In genomic region chr7:70634610-70635068, GRCh38 we compare ENCODE assay signal across 16 cellular contexts.
DNase-seq lines count a peak whose midpoint lies in the region; ATAC-seq, FAIRE-seq and TF ChIP-seq lines count a peak whose summit lies in the region.
"Had no signal": no experiment of that assay in that cellular context is flagged by ENCODE, and none has a peak within 500 bp of the region (broad histone marks: within the 10 kb centered on the region; RNA-seq: fewer than 3 reads in every experiment).

No MANE protein-coding gene starts in this region.

- no peak overlapping the region for H3K14ac ChIP-seq in H1 (ENCODE audit: insufficient read length)

- H3K27me3 ChIP-seq in CD8-positive, alpha-beta T cell (ENCODE audit: insufficient read depth, low read length): no peaks in the 10 kb centered on the region
- H3K27me3 ChIP-seq in MG63 (no peaks in the 10 kb centered on the region), H1 (replicated peaks in 1 of 4; ENCODE audit: control insufficient read depth in 3 of 4, extremely low read depth in 1 of 4, insufficient read depth in 3 of 4, low read length in 3 of 4) (no peaks in the 10 kb centered on the region; a peak in 2 of 7 replicates), osteoblast (ENCODE audit: insufficient read depth, low read length) (no peaks in the 10 kb centered on the region)

- H2BK12ac ChIP-seq in H1 (ENCODE audit: low read depth, low read length): no peak overlapping the region; the same call in 1 of the 2 replicates

- H3K4ac ChIP-seq in H1 (replicated peaks; ENCODE audit: insufficient read length, low read depth, low read length): no peak overlapping the region

- no peak overlapping the region for H3K23ac ChIP-seq in H1 (ENCODE audit: insufficient read length)

- H3K36me3 Mint-ChIP-seq in CD8-positive, alpha-beta T cell: no peaks in the 10 kb centered on the region
- H3K36me3 Mint-ChIP-seq: activated naive CD4-positive, alpha-beta T cell treated with anti-CD3 and anti-CD28 coated beads, Interleukin-2, amount 50 U/mL, for 24 hours had no signal

- CTCF ChIA-PET in CD8-positive, alpha-beta T cell (lab: Charles Lee): interaction anchor here (0.7 kb wide), 1 partner anchor 15 kb away, joined by 3 read pairs; no protein-coding TSS in a partner anchor
- CTCF ChIA-PET in H1 (lab: Charles Lee; ENCODE audit: partially characterized antibody): interaction anchor here (1.0 to 1.7 kb wide), 3 partner anchors 12 to 38 kb away, joined by 3 to 5 read pairs (median 4); no protein-coding TSS in a partner anchor

- H3K56ac ChIP-seq in H1 (replicated peaks; ENCODE audit: insufficient read length, low read depth, low read length): no peak overlapping the region

- H4K91ac ChIP-seq in H1 (replicated peaks; ENCODE audit: insufficient read length, low read length): no peak overlapping the region

- no peak overlapping the region for H3K4me3 Mint-ChIP-seq in CD8-positive, alpha-beta T cell
- H3K4me3 Mint-ChIP-seq: activated CD4-positive, alpha-beta T cell treated with anti-CD3 and anti-CD28 coated beads, Interleukin-2, amount 10 ng/mL, durations not matched to agents 24 days and 14 days; activated naive CD4-positive, alpha-beta T cell treated with anti-CD3 and anti-CD28 coated beads, Interleukin-2, amount 50 U/mL, for 24 hours had no signal

- no peaks in the 10 kb centered on the region for H3K79me1 ChIP-seq in H1 (ENCODE audit: low read depth, low read length)

- H3K4me1 Mint-ChIP-seq in CD8-positive, alpha-beta T cell (ENCODE audit: low read depth): peaks cover 7% of the 10 kb centered on the region
- H3K4me1 Mint-ChIP-seq: activated CD4-positive, alpha-beta T cell treated with anti-CD3 and anti-CD28 coated beads, Interleukin-2, amount 10 ng/mL, durations not matched to agents 24 days and 14 days; activated naive CD4-positive, alpha-beta T cell treated with anti-CD3 and anti-CD28 coated beads, Interleukin-2, amount 50 U/mL, for 24 hours had no signal

- DNase-seq in CD8-positive, alpha-beta T cell: peak in 1 of 7 experiments; percentile 28
- DNase-seq in MG63: peak; percentile 35
- DNase-seq in H1 (ENCODE audit: low read depth in 1 of 2, low spot score in 2 of 2): no peak
- peak; percentile 96 for DNase-seq in osteoblast (ENCODE audit: insufficient read length, low spot score, missing footprints)
- DNase-seq in NCI-H2029 (lab: John Stamatoyannopoulos, UW): no peak
- no peak for DNase-seq in activated CD4-positive, alpha-beta T cell treated with anti-CD3 and anti-CD28 coated beads for 48 hours
- DNase-seq: activated CD4-positive, alpha-beta T cell treated with anti-CD3 and anti-CD28 coated beads, Interleukin-2, amount 10 ng/mL, durations not matched to agents 24 days and 14 days; KBM-7; NCI-H526; RPMI8226; stimulated activated CD4-positive, alpha-beta T cell treated with anti-CD3 and anti-CD28 coated beads, Interleukin-2, amount 100 ng/mL, for 48 hours; T-helper 2 cell had no signal

- no peaks in the 10 kb centered on the region for H3K9me3 ChIP-seq in CD8-positive, alpha-beta T cell (ENCODE audit: low read length)
- H3K9me3 ChIP-seq in MG63 (no peaks in the 10 kb centered on the region), H1 (ENCODE audit: insufficient read depth in 2 of 2, low read depth in 1 of 2, low read length in 1 of 2) (no peaks in the 10 kb centered on the region; a peak in 1 of 4 replicates), osteoblast (ENCODE audit: low read depth, low read length) (no peaks in the 10 kb centered on the region)

- no peak overlapping the region for H3K27ac ChIP-seq in CD8-positive, alpha-beta T cell (ENCODE audit: low read depth, low read length)
- H3K27ac ChIP-seq in H1 (ENCODE audit: low read depth, low read length): no peak overlapping the region
- H3K27ac ChIP-seq in osteoblast (ENCODE audit: low read depth, low read length): no peak overlapping the region

- POLR2A ChIA-PET in CD8-positive, alpha-beta T cell (lab: Charles Lee): no interaction called here
- POLR2A ChIA-PET in H1 (lab: Charles Lee; ENCODE audit: partially characterized antibody): no interaction called here

- H4K8ac ChIP-seq in H1 (ENCODE audit: extremely low read depth, insufficient read depth, low read length): no peak overlapping the region

- no peaks in the 10 kb centered on the region for H3K79me2 ChIP-seq in H1 (ENCODE audit: control insufficient read depth in 1 of 2, insufficient read depth in 2 of 2, low read length in 2 of 2)
- no peaks in the 10 kb centered on the region for H3K79me2 ChIP-seq in osteoblast (ENCODE audit: insufficient read depth, low read length)

- H3K4me2 ChIP-seq in H1 (ENCODE audit: insufficient read depth in 1 of 2, low read depth in 2 of 2, low read length in 2 of 2) (no peak overlapping the region), osteoblast (ENCODE audit: insufficient read depth, low read length) (peak overlapping the region; percentile 14)

- no peak for FAIRE-seq in H1 (lab: Jason Lieb, UNC)
- FAIRE-seq: colon, islet of Langerhans had no signal

- H4K5ac ChIP-seq in H1 (ENCODE audit: insufficient read length, low read depth, low read length): no peak overlapping the region

- H3K23me2 ChIP-seq in H1 (ENCODE audit: low read depth, low read length): no peaks in the 10 kb centered on the region

- no peak overlapping the region for H2BK20ac ChIP-seq in H1 (ENCODE audit: low read length)

- H3K36me3 ChIP-seq in CD8-positive, alpha-beta T cell (ENCODE audit: insufficient read depth, low read length): no peaks in the 10 kb centered on the region
- H3K36me3 ChIP-seq in MG63 (no peaks in the 10 kb centered on the region), H1 (ENCODE audit: control insufficient read depth in 2 of 4, insufficient read depth in 4 of 4, low read length in 3 of 4) (no peaks in the 10 kb centered on the region), osteoblast (ENCODE audit: insufficient read depth, low read length) (no peaks in the 10 kb centered on the region)

- intact Hi-C loops in CD8-positive, alpha-beta T cell (cut with DNase I, micrococcal nuclease): no loop called here

- 0 out of 2 replicates have a peak overlapping the region, but pooled peaks have one; percentile 16 for H2BK15ac ChIP-seq in H1 (ENCODE audit: low read length)

- no peak overlapping the region for H3K4me3 ChIP-seq in CD8-positive, alpha-beta T cell (ENCODE audit: low read depth, low read length)
- H3K4me3 ChIP-seq in MG63 (no peak overlapping the region), H1 (ENCODE audit: extremely low read depth in 1 of 4, insufficient read depth in 2 of 4, low read depth in 3 of 4, low read length in 4 of 4) (no peak overlapping the region), osteoblast (ENCODE audit: insufficient read depth, low read length) (no peak overlapping the region)

- H3K27me3 Mint-ChIP-seq in CD8-positive, alpha-beta T cell (ENCODE audit: low read depth): no peaks in the 10 kb centered on the region
- H3K27me3 Mint-ChIP-seq: activated naive CD4-positive, alpha-beta T cell treated with anti-CD3 and anti-CD28 coated beads, Interleukin-2, amount 50 U/mL, for 24 hours had no signal

- H3K18ac ChIP-seq in H1 (ENCODE audit: extremely low read depth, low read length): no peak overlapping the region

- no peak overlapping the region for H2AK5ac ChIP-seq in H1 (ENCODE audit: low read depth, low read length)

- TF ChIP-seq POLR2A in H1 (IDR thresholded peaks at IDR 0.05; ENCODE audit: control extremely low read depth in 1 of 2, low read depth in 2 of 2, low read length in 2 of 2): no peak

- H2BK5ac ChIP-seq in H1 (ENCODE audit: low read depth, low read length): no peak overlapping the region

- H2BK120ac ChIP-seq in H1 (replicated peaks; ENCODE audit: low read depth, low read length): no peak overlapping the region

- no peak overlapping the region for H3K27ac Mint-ChIP-seq in CD8-positive, alpha-beta T cell
- H3K27ac Mint-ChIP-seq: activated CD4-positive, alpha-beta T cell treated with anti-CD3 and anti-CD28 coated beads, Interleukin-2, amount 10 ng/mL, durations not matched to agents 24 days and 14 days; activated naive CD4-positive, alpha-beta T cell treated with anti-CD3 and anti-CD28 coated beads, Interleukin-2, amount 50 U/mL, for 24 hours had no signal

- no peak overlapping the region for H3K9ac ChIP-seq in H1 (replicated peaks in 1 of 4; ENCODE audit: extremely low read depth in 1 of 4, low read depth in 3 of 4, low read length in 3 of 4)

- no peak for TF ChIP-seq RAD21 in H1 (IDR thresholded peaks at IDR 0.05 in 1 of 2, conservative IDR thresholded peaks at IDR 0.05 in 1 of 2; ENCODE audit: low read depth in 2 of 2, low read length in 2 of 2)

- H4K20me1 ChIP-seq in H1 (replicated peaks in 1 of 2; ENCODE audit: control insufficient read depth in 1 of 2, insufficient read depth in 2 of 2, low read length in 2 of 2) (no peaks in the 10 kb centered on the region), osteoblast (ENCODE audit: insufficient read depth, low read length) (no peaks in the 10 kb centered on the region)

- 93% methylated on average over 8 of the region's 8 CpGs; no CpG with 5 or more reads in 1 of the 2 experiments for WGBS in H1 (ENCODE audit: extremely low coverage in 1 of 2, insufficient coverage in 1 of 2, insufficient read length in 1 of 2, insufficient replicate concordance in 2 of 2, low coverage in 1 of 2, low lambda C conversion rate in 2 of 2, missing lambda C conversion rate in 1 of 2), 2 experiments

- H3K4me1 ChIP-seq in CD8-positive, alpha-beta T cell (ENCODE audit: insufficient read depth, low read length): no peaks in the 10 kb centered on the region
- H3K4me1 ChIP-seq in H1 (replicated peaks in 1 of 4; ENCODE audit: control insufficient read depth in 3 of 4, insufficient read depth in 4 of 4, low read length in 3 of 4) (peaks cover 8 to 22% (median 12%) of the 10 kb centered on the region in 4 experiments), osteoblast (ENCODE audit: insufficient read depth, low read length) (peaks cover 20% of the 10 kb centered on the region)

- TF ChIP-seq EP300 in H1 (IDR thresholded peaks at IDR 0.05; ENCODE audit: borderline replicate concordance in 1 of 2, low read depth in 2 of 2, low read length in 2 of 2): no peak

- peak; percentile 77 for ATAC-seq in CD8-positive, alpha-beta T cell
- ATAC-seq in HG03095 (IDR thresholded peaks at IDR 0.05; ENCODE audit: unreplicated experiment): no peak

- no peaks in the 10 kb centered on the region for H3K9me3 Mint-ChIP-seq in CD8-positive, alpha-beta T cell
- H3K9me3 Mint-ChIP-seq: activated CD4-positive, alpha-beta T cell treated with anti-CD3 and anti-CD28 coated beads, Interleukin-2, amount 10 ng/mL, durations not matched to agents 24 days and 14 days; activated naive CD4-positive, alpha-beta T cell treated with anti-CD3 and anti-CD28 coated beads, Interleukin-2, amount 50 U/mL, for 24 hours had no signal

- TF ChIP-seq CTCF in CD8-positive, alpha-beta T cell (IDR thresholded peaks at IDR 0.05): no peak
- no peak for TF ChIP-seq CTCF in H1 (IDR thresholded peaks at IDR 0.05; ENCODE audit: control extremely low read depth in 1 of 3, insufficient read depth in 1 of 3, low read depth in 1 of 3, low read length in 3 of 3)
- TF ChIP-seq CTCF in osteoblast (IDR thresholded peaks at IDR 0.05; ENCODE audit: extremely low read depth, low read depth, low read length): no peak

- no peak overlapping the region for H2AFZ ChIP-seq in H1 (ENCODE audit: low read length)
- no peak overlapping the region for H2AFZ ChIP-seq in osteoblast (ENCODE audit: low read length)

TF ChIP-seq in H1, 55 proteins besides CTCF, POLR2A, EP300 and RAD21 (continues in another document):
- no peak for TF ChIP-seq NANOG (IDR thresholded peaks at IDR 0.05; ENCODE audit: insufficient read depth, low read depth, low read length, poor library complexity, severe bottlenecking)
- TF ChIP-seq EZH2 (IDR thresholded peaks at IDR 0.05; ENCODE audit: low read depth, low read length, severe bottlenecking): no peak

Comparison
In these comparisons a context has a peak if more than half of its experiments do, and no peak if none do; other contexts are left out.
1. DNase-seq: peak in MG63 (single experiment) and osteoblast (single experiment); none in H1 (0 of 2), NCI-H2029 (single experiment) and activated CD4-positive, alpha-beta T cell treated with anti-CD3 and anti-CD28 coated beads for 48 hours (single experiment).